Comparison of ENCODE assay signal across 12 cellular contexts in genomic region chr17:50102164-50102991, GRCh38. TPM values are rescaled to one million over a fixed set of nuclear protein-coding genes. Genes with fewer than 3 reads are reported as not detected.
DNase-seq lines count a peak whose midpoint lies in the region; ATAC-seq and TF ChIP-seq lines count a peak whose summit lies in the region.
"Had no signal": no experiment of that assay in that cellular context is flagged by ENCODE, and none has a peak within 500 bp of the region (broad histone marks: within the 10 kb centered on the region; RNA-seq: fewer than 3 reads in every experiment).

No MANE protein-coding gene starts in this region.

- no peak for TF ChIP-seq CTCF in neural progenitor cell (IDR thresholded peaks at IDR 0.05)

- no peaks in the 10 kb centered on the region for H3F3A ChIP-seq in neural progenitor cell (ENCODE audit: low read depth)

- peaks cover 37% of the 10 kb centered on the region for H3K4me1 Mint-ChIP-seq in neural progenitor cell

- H3K4me2 ChIP-seq in neural progenitor cell = peak overlapping the region; percentile 26

- no peak overlapping the region for H3K9ac ChIP-seq in neural progenitor cell

- no peak overlapping the region for H3K4me3 Mint-ChIP-seq in neural progenitor cell
- H3K4me3 Mint-ChIP-seq: natural killer cell treated with Interleukin-12 subunit alpha and Interleukin-12 subunit beta and Interleukin-15 and Interleukin-18, amount 100 ng/mL, for 72 hours; T-helper 1 cell treated with Interleukin-12 subunit alpha and Interleukin-12 subunit beta and Interleukin-4 antibody, amounts not matched to agents 30 μg/mL and 1 μg/mL, for 36 hours had no signal

- H3K4me1 ChIP-seq in SJCRH30 (peaks cover 13% of the 10 kb centered on the region), neural progenitor cell (peaks cover 15% of the 10 kb centered on the region), aorta (ENCODE audit: control insufficient read depth in 1 of 2, insufficient read depth in 2 of 2, low read length in 2 of 2) (no peaks in the 10 kb centered on the region)

- H3K36me3 ChIP-seq in SJCRH30 (no peaks in the 10 kb centered on the region), neural progenitor cell (no peaks in the 10 kb centered on the region), aorta (ENCODE audit: control insufficient read depth in 1 of 2, insufficient read depth in 2 of 2, low read length in 1 of 2) (peaks cover 0 to 3% of the 10 kb centered on the region in 2 donors)

- no peaks in the 10 kb centered on the region for H3K9me3 Mint-ChIP-seq in neural progenitor cell
- H3K9me3 Mint-ChIP-seq: natural killer cell treated with Interleukin-12 subunit alpha and Interleukin-12 subunit beta and Interleukin-15 and Interleukin-18, amount 100 ng/mL, for 72 hours; T-helper 1 cell treated with Interleukin-12 subunit alpha and Interleukin-12 subunit beta and Interleukin-4 antibody, amounts not matched to agents 30 μg/mL and 1 μg/mL, for 36 hours had no signal

- WGBS in aorta, 2 donors = 54 to 59% methylated on average over 15 of the region's 15 CpGs

- peak; percentile 67 for ATAC-seq in aorta (ENCODE audit: low FRiP score)
- ATAC-seq in GM19328 (IDR thresholded peaks at IDR 0.05; ENCODE audit: unreplicated experiment) = no peak
- ATAC-seq: natural killer cell treated with Interleukin-12 subunit alpha and Interleukin-12 subunit beta and Interleukin-15 and Interleukin-18, amount 100 ng/mL, for 72 hours had no signal

- intact Hi-C loops in cardiac septum (cut with DNase I) = no loop called here
- intact Hi-C loops in aorta (cut with DNase I) = no loop called here

- peak overlapping the region; percentile 82 for H3K27ac Mint-ChIP-seq in neural progenitor cell
- H3K27ac Mint-ChIP-seq: natural killer cell treated with Interleukin-12 subunit alpha and Interleukin-12 subunit beta and Interleukin-15 and Interleukin-18, amount 100 ng/mL, for 72 hours; T-helper 1 cell treated with Interleukin-12 subunit alpha and Interleukin-12 subunit beta and Interleukin-4 antibody, amounts not matched to agents 30 μg/mL and 1 μg/mL, for 36 hours had no signal

- H3K27me3 Mint-ChIP-seq in neural progenitor cell (ENCODE audit: insufficient read depth, low read depth) = peaks cover 16% of the 10 kb centered on the region
- H3K27me3 Mint-ChIP-seq: natural killer cell treated with Interleukin-12 subunit alpha and Interleukin-12 subunit beta and Interleukin-15 and Interleukin-18, amount 100 ng/mL, for 72 hours had no signal

- H3K27me3 ChIP-seq in SJCRH30 (no peaks in the 10 kb centered on the region), neural progenitor cell (no peaks in the 10 kb centered on the region), aorta (ENCODE audit: control insufficient read depth in 1 of 2, insufficient read depth in 2 of 2, low read length in 1 of 2) (no peaks in the 10 kb centered on the region)

- peaks cover 7% of the 10 kb centered on the region for H4K20me1 ChIP-seq in neural progenitor cell (ENCODE audit: low read depth)

- no peaks in the 10 kb centered on the region for H3K9me3 ChIP-seq in SJCRH30 (replicated peaks)
- no peaks in the 10 kb centered on the region for H3K9me3 ChIP-seq in neural progenitor cell (ENCODE audit: low read depth)
- H3K9me3 ChIP-seq in aorta (ENCODE audit: control insufficient read depth, low read length) = no peaks in the 10 kb centered on the region

- H3K27ac ChIP-seq in SJCRH30 = peak overlapping the region; percentile 21; the same call in 1 of the 2 replicates
- H3K27ac ChIP-seq in neural progenitor cell = no peak overlapping the region
- no peak overlapping the region for H3K27ac ChIP-seq in aorta (ENCODE audit: low read depth in 1 of 2, low read length in 2 of 2)

- peaks cover 12% of the 10 kb centered on the region for H3K36me3 Mint-ChIP-seq in neural progenitor cell
- H3K36me3 Mint-ChIP-seq: natural killer cell treated with Interleukin-12 subunit alpha and Interleukin-12 subunit beta and Interleukin-15 and Interleukin-18, amount 100 ng/mL, for 72 hours had no signal

- no peaks in the 10 kb centered on the region for H3K79me2 ChIP-seq in neural progenitor cell (ENCODE audit: low read depth)

- no peak overlapping the region for H2AFZ ChIP-seq in neural progenitor cell (replicated peaks)

- H3K4me3 ChIP-seq in SJCRH30 (no peak overlapping the region; the same call in 1 of the 2 replicates), neural progenitor cell (no peak overlapping the region), aorta (ENCODE audit: low read length in 2 of 2) (no peak overlapping the region)

- DNase-seq in SJCRH30 = peak; percentile 44 to 45
- DNase-seq in cardiac septum (ENCODE audit: low spot score) = peak; percentile 92
- no peak for DNase-seq in neural progenitor cell (ENCODE audit: low spot score)
- DNase-seq in aorta = peak; percentile 9 to 80
- DNase-seq in NOMO-1 treated with DMSO at 0.1 percent for 48 hours (lab: John Stamatoyannopoulos, UW; ENCODE audit: unreplicated experiment) = no peak
- no peak for DNase-seq in NCI-H2107 treated with DMSO at 0.1 percent for 48 hours (lab: John Stamatoyannopoulos, UW; ENCODE audit: unreplicated experiment)
- DNase-seq: activated gamma-delta T cell, GDM1, NCI-H2081 had no signal

RNA-seq across cellular contexts. Expression of gene PDK2, which starts 7.2 kb away (rescaled TPM):
- 10.7 and 12.5 TPM in 2 replicates for total RNA-seq in SJCRH30 (2014; rRNA removed; shearing (Covaris generic))
- total RNA-seq in cardiac septum (131 TPM), neural progenitor cell (ENCODE audit: low replicate concordance) (12.6 and 17.3 TPM in 2 replicates), aorta (10 to 100 TPM; 39.4 to 42.8 TPM)
- polyA plus RNA-seq in aorta = 10 to 100 TPM; 15.0 to 45.8 TPM

RNA-seq across cellular contexts. Expression of gene SAMD14, which starts 27.6 kb away (rescaled TPM):
- 2.4 and 3.1 TPM in 2 replicates for total RNA-seq in SJCRH30 (2014; rRNA removed; shearing (Covaris generic))
- total RNA-seq in cardiac septum = 4.4 TPM
- total RNA-seq in neural progenitor cell (ENCODE audit: low replicate concordance) = 8.7 and 27.9 TPM in 2 replicates
- 10 to 100 TPM in 1 of 2 donors, 1 to 10 TPM in 1; 9.3 to 12.6 TPM for total RNA-seq in aorta
- 1 to 10 TPM; 2.5 to 3.8 TPM for polyA plus RNA-seq in aorta

RNA-seq across cellular contexts. Expression of gene ITGA3, which starts 46.5 kb away (rescaled TPM):
- total RNA-seq in SJCRH30 (2014; rRNA removed; shearing (Covaris generic)) = 2.9 and 3.7 TPM in 2 replicates
- 57.8 TPM for total RNA-seq in cardiac septum
- 7.7 and 11.9 TPM in 2 replicates for total RNA-seq in neural progenitor cell (ENCODE audit: low replicate concordance)
- 100 to 1,000 TPM; 113 to 150 TPM for total RNA-seq in aorta
- 100 to 1,000 TPM in 1 of 2 donors, 10 to 100 TPM in 1; 48.1 to 159 TPM for polyA plus RNA-seq in aorta

RNA-seq across cellular contexts. Expression of gene PPP1R9B, which starts 48.1 kb away (rescaled TPM):
- total RNA-seq in SJCRH30 (2014; rRNA removed; shearing (Covaris generic)) = 32.1 TPM in 2 replicates
- 46.1 TPM for total RNA-seq in cardiac septum
- total RNA-seq in neural progenitor cell (ENCODE audit: low replicate concordance) = 12.0 and 31.4 TPM in 2 replicates
- 10 to 100 TPM; 64.4 to 99.0 TPM for total RNA-seq in aorta
- 10 to 100 TPM; 20.3 to 26.1 TPM for polyA plus RNA-seq in aorta

Comparison
In these comparisons a context has a peak if more than half of its experiments do, and no peak if none do; other contexts are left out.
1. DNase-seq: peak in SJCRH30 (2 of 2), cardiac septum (single experiment) and aorta (2 of 2); none in neural progenitor cell (single experiment), NOMO-1 treated with DMSO at 0.1 percent for 48 hours (single experiment) and NCI-H2107 treated with DMSO at 0.1 percent for 48 hours (single experiment).